1 cellular context compared by ENCODE assay signal in genomic region chr5:59830801-59831200, GRCh38.
TF ChIP-seq lines count a peak whose summit lies in the region.

No MANE protein-coding gene starts in this region.

TF ChIP-seq in SK-N-SH, 30 proteins besides CTCF, POLR2A, EP300 and RAD21 (continued from another document):
- no peak for TF ChIP-seq GATA2 (CRISPR knock-in tag; IDR thresholded peaks at IDR 0.05)
- TF ChIP-seq POLR2AphosphoS5 (IDR thresholded peaks at IDR 0.05; ENCODE audit: low read depth, low read length): no peak
- TF ChIP-seq RXRA (IDR thresholded peaks at IDR 0.05; ENCODE audit: borderline replicate concordance, low read depth): no peak
- TF ChIP-seq PBX3 (IDR thresholded peaks at IDR 0.05): no peak
- no peak for TF ChIP-seq TEAD4 (IDR thresholded peaks at IDR 0.05; ENCODE audit: borderline replicate concordance, insufficient read depth)
- TF ChIP-seq CHD2 (IDR thresholded peaks at IDR 0.05; ENCODE audit: low read length, partially characterized antibody): no peak
- no peak for TF ChIP-seq MAX (IDR thresholded peaks at IDR 0.05; ENCODE audit: low read depth)
- no peak for TF ChIP-seq GABPA (IDR thresholded peaks at IDR 0.05; ENCODE audit: low read depth)
